ENCODE assay signal across 9 cellular contexts in genomic region chr9:21402387-21403247, GRCh38. TPM values are rescaled to one million over a fixed set of nuclear protein-coding genes. Genes with fewer than 3 reads are reported as not detected.
A peak's percentile ranks its signal among the peaks of the same experiment; 100 is the strongest.
DNase-seq lines count a peak whose midpoint lies in the region; ATAC-seq lines count a peak whose summit lies in the region.
"Had no signal": no experiment of that assay in that cellular context is flagged by ENCODE, and none has a peak within 500 bp of the region (broad histone marks: within the 10 kb centered on the region; RNA-seq: fewer than 3 reads in every experiment).

No MANE protein-coding gene starts in this region.

- CTCF ChIA-PET in CD4-positive, alpha-beta memory T cell (lab: Charles Lee; ENCODE audit: partially characterized antibody): interaction anchor here (1.2 to 2.6 kb wide), 3 partner anchors 9 to 208 kb away, joined by 3 to 10 read pairs (median 8); no protein-coding TSS in a partner anchor

- H3K27ac ChIP-seq in CD4-positive, alpha-beta memory T cell (ENCODE audit: low read depth, low read length): no peak overlapping the region
- H3K27ac ChIP-seq in layer of hippocampus (ENCODE audit: low read depth, low read length) (peak overlapping the region; percentile 72), subcutaneous abdominal adipose tissue (ENCODE audit: low read depth, low read length) (no peak overlapping the region)

- peaks cover 11% of the 10 kb centered on the region for H3K27me3 ChIP-seq in CD4-positive, alpha-beta memory T cell (ENCODE audit: insufficient read depth, low read length)
- no peaks in the 10 kb centered on the region for H3K27me3 ChIP-seq in layer of hippocampus (ENCODE audit: control insufficient read depth, insufficient read depth, low read length)
- H3K27me3 ChIP-seq in subcutaneous abdominal adipose tissue (ENCODE audit: control insufficient read depth in 5 of 5, insufficient read depth in 4 of 5, low read length in 5 of 5): peaks cover 5 to 23% (median 12%) of the 10 kb centered on the region in 5 donors

- no peak overlapping the region for H3K27ac Mint-ChIP-seq in CD4-positive, alpha-beta memory T cell
- no peak overlapping the region for H3K27ac Mint-ChIP-seq in activated naive CD4-positive, alpha-beta T cell treated with anti-CD3 and anti-CD28 coated beads, Interleukin-2, amount 50 U/mL, for 72 hours

- peak overlapping the region in 3 of 5 donors; percentile 8 to 48 (median 14) for H3K9ac ChIP-seq in subcutaneous abdominal adipose tissue (ENCODE audit: low read length in 5 of 5)

- peak overlapping the region; percentile 28 to 77 (median 70) for H3K4me3 Mint-ChIP-seq in CD4-positive, alpha-beta memory T cell

- no peaks in the 10 kb centered on the region for H3K9me3 Mint-ChIP-seq in CD4-positive, alpha-beta memory T cell
- H3K9me3 Mint-ChIP-seq in activated naive CD4-positive, alpha-beta T cell treated with anti-CD3 and anti-CD28 coated beads, Interleukin-2, amount 50 U/mL, for 72 hours: peaks cover 0 to 6% of the 10 kb centered on the region in 2 donors

- peaks cover 9% of the 10 kb centered on the region for H3K4me1 ChIP-seq in CD4-positive, alpha-beta memory T cell (ENCODE audit: insufficient read depth, low read length)
- peaks cover 2 to 15% (median 15%) of the 10 kb centered on the region in 5 donors for H3K4me1 ChIP-seq in subcutaneous abdominal adipose tissue (ENCODE audit: control insufficient read depth in 5 of 5, insufficient read depth in 5 of 5, low read length in 5 of 5)

- no peaks in the 10 kb centered on the region for H3K36me3 ChIP-seq in CD4-positive, alpha-beta memory T cell (ENCODE audit: insufficient read depth, low read length)
- H3K36me3 ChIP-seq in subcutaneous abdominal adipose tissue (ENCODE audit: control insufficient read depth in 5 of 5, insufficient read depth in 5 of 5, low read length in 5 of 5): no peaks in the 10 kb centered on the region

- no peak for DNase-seq in CD4-positive, alpha-beta memory T cell
- DNase-seq in activated naive CD4-positive, alpha-beta T cell treated with anti-CD3 and anti-CD28 coated beads, Interleukin-2, amount 50 U/mL, for 72 hours (ENCODE audit: low spot score in 2 of 2): peak in 1 of 2 donors; percentile 10
- no peak for DNase-seq in NCI-H1694 treated with DMSO at 0.1 percent for 48 hours (lab: John Stamatoyannopoulos, UW)
- DNase-seq in activated CD4-positive, alpha-beta T cell treated with anti-CD3 and anti-CD28 coated beads, Interleukin-2, amount 50 U/mL, for 48 hours: no peak

- peaks cover 34% of the 10 kb centered on the region in 2 donors for H3K27me3 Mint-ChIP-seq in CD4-positive, alpha-beta memory T cell

- H3K9me3 ChIP-seq in CD4-positive, alpha-beta memory T cell (ENCODE audit: control insufficient read depth in 1 of 2, low read length in 2 of 2): no peaks in the 10 kb centered on the region
- H3K9me3 ChIP-seq in subcutaneous abdominal adipose tissue (ENCODE audit: control insufficient read depth in 5 of 5, low read length in 5 of 5): no peaks in the 10 kb centered on the region

- POLR2A ChIA-PET in CD4-positive, alpha-beta memory T cell (lab: Charles Lee; ENCODE audit: partially characterized antibody): no interaction called here

- intact Hi-C loops in CD4-positive, alpha-beta memory T cell (cut with micrococcal nuclease): no loop called here

- no peaks in the 10 kb centered on the region for H3K36me3 Mint-ChIP-seq in CD4-positive, alpha-beta memory T cell
- no peaks in the 10 kb centered on the region for H3K36me3 Mint-ChIP-seq in activated naive CD4-positive, alpha-beta T cell treated with anti-CD3 and anti-CD28 coated beads, Interleukin-2, amount 50 U/mL, for 72 hours

- ATAC-seq in GM21447 (IDR thresholded peaks at IDR 0.05; ENCODE audit: unreplicated experiment) (peak; percentile 59), HG02763 (IDR thresholded peaks at IDR 0.05; ENCODE audit: unreplicated experiment) (no peak)
- ATAC-seq in activated naive CD4-positive, alpha-beta T cell treated with anti-CD3 and anti-CD28 coated beads, Interleukin-2, amount 50 U/mL, for 72 hours: peak; percentile 22 to 58

- peaks cover 3 to 12% (median 7%) of the 10 kb centered on the region in 4 donors for H3K4me1 Mint-ChIP-seq in CD4-positive, alpha-beta memory T cell

- H3K4me3 ChIP-seq in CD4-positive, alpha-beta memory T cell (ENCODE audit: low read length in 2 of 2): no peak overlapping the region
- peak overlapping the region; percentile 41 to 66 (median 63) for H3K4me3 ChIP-seq in subcutaneous abdominal adipose tissue (ENCODE audit: low read depth in 1 of 5, low read length in 5 of 5)

RNA-seq across cellular contexts. Expression of gene IFNA8, which starts 6.3 kb away (rescaled TPM):
- not detected for total RNA-seq in CD4-positive, alpha-beta memory T cell
- polyA plus RNA-seq in CD4-positive, alpha-beta memory T cell: not detected
- not detected for total RNA-seq in activated naive CD4-positive, alpha-beta T cell treated with anti-CD3 and anti-CD28 coated beads, Interleukin-2, amount 50 U/mL, for 72 hours
- total RNA-seq: subcutaneous adipose tissue had no signal

RNA-seq across cellular contexts. Expression of gene IFNA2, which starts 17.4 kb away (rescaled TPM):
- total RNA-seq in CD4-positive, alpha-beta memory T cell: not detected
- not detected for polyA plus RNA-seq in CD4-positive, alpha-beta memory T cell
- total RNA-seq in activated naive CD4-positive, alpha-beta T cell treated with anti-CD3 and anti-CD28 coated beads, Interleukin-2, amount 50 U/mL, for 72 hours: not detected
- total RNA-seq: subcutaneous adipose tissue had no signal

RNA-seq across cellular contexts. Expression of gene IFNA13, which starts 34.8 kb away (rescaled TPM):
- not detected for total RNA-seq in CD4-positive, alpha-beta memory T cell
- polyA plus RNA-seq in CD4-positive, alpha-beta memory T cell: not detected
- not detected for total RNA-seq in activated naive CD4-positive, alpha-beta T cell treated with anti-CD3 and anti-CD28 coated beads, Interleukin-2, amount 50 U/mL, for 72 hours
- total RNA-seq: subcutaneous adipose tissue had no signal

RNA-seq across cellular contexts. Expression of gene IFNA1, which starts 37.6 kb away (rescaled TPM):
- total RNA-seq in CD4-positive, alpha-beta memory T cell: not detected
- polyA plus RNA-seq in CD4-positive, alpha-beta memory T cell: not detected
- not detected for total RNA-seq in activated naive CD4-positive, alpha-beta T cell treated with anti-CD3 and anti-CD28 coated beads, Interleukin-2, amount 50 U/mL, for 72 hours
- total RNA-seq: subcutaneous adipose tissue had no signal

RNA-seq across cellular contexts. Expression of gene IFNA6, which starts 51.9 kb away (rescaled TPM):
- total RNA-seq in CD4-positive, alpha-beta memory T cell: not detected
- polyA plus RNA-seq in CD4-positive, alpha-beta memory T cell: not detected
- total RNA-seq in activated naive CD4-positive, alpha-beta T cell treated with anti-CD3 and anti-CD28 coated beads, Interleukin-2, amount 50 U/mL, for 72 hours: not detected
- total RNA-seq: subcutaneous adipose tissue had no signal

Comparison
In these comparisons a context has a peak if more than half of its experiments do, and no peak if none do; other contexts are left out.
1. H3K4me3 ChIP-seq: peak in subcutaneous abdominal adipose tissue (5 of 5); none in CD4-positive, alpha-beta memory T cell (0 of 2).